Comparison of ENCODE assay signal across 1 cellular context in the genomic region with DNA sequence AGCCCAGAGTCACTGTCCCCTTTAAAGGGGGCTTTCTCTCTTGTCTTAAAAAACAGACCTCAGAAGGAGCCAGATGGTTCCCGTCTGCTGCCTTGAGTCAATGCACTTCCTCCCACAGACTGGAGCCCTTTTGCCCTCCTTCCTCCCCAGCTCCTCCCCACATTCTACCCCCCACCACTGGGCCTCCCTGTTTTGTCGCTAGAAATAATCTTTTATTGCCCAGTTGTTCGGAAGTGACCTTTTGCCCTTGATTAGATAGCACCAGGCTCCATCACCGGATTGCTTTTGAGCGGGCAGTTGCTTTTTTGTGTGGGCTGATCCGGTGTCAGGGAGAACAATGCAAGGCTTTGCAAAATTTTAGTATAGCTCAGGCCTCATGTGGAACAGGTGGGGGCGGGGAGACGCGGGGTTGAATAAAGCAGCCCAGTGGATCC.
TF ChIP-seq lines count a peak whose summit lies in the region.

No MANE protein-coding gene starts in this region.

TF ChIP-seq in K562, 482 proteins besides CTCF, POLR2A, EP300 and RAD21 (continued from another document and continues in another):
- TF ChIP-seq, protein P1, sequence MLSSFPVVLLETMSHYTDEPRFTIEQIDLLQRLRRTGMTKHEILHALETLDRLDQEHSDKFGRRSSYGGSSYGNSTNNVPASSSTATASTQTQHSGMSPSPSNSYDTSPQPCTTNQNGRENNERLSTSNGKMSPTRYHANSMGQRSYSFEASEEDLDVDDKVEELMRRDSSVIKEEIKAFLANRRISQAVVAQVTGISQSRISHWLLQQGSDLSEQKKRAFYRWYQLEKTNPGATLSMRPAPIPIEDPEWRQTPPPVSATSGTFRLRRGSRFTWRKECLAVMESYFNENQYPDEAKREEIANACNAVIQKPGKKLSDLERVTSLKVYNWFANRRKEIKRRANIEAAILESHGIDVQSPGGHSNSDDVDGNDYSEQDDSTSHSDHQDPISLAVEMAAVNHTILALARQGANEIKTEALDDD (IDR thresholded peaks at IDR 0.05) = no peak
- TF ChIP-seq, protein P2, sequence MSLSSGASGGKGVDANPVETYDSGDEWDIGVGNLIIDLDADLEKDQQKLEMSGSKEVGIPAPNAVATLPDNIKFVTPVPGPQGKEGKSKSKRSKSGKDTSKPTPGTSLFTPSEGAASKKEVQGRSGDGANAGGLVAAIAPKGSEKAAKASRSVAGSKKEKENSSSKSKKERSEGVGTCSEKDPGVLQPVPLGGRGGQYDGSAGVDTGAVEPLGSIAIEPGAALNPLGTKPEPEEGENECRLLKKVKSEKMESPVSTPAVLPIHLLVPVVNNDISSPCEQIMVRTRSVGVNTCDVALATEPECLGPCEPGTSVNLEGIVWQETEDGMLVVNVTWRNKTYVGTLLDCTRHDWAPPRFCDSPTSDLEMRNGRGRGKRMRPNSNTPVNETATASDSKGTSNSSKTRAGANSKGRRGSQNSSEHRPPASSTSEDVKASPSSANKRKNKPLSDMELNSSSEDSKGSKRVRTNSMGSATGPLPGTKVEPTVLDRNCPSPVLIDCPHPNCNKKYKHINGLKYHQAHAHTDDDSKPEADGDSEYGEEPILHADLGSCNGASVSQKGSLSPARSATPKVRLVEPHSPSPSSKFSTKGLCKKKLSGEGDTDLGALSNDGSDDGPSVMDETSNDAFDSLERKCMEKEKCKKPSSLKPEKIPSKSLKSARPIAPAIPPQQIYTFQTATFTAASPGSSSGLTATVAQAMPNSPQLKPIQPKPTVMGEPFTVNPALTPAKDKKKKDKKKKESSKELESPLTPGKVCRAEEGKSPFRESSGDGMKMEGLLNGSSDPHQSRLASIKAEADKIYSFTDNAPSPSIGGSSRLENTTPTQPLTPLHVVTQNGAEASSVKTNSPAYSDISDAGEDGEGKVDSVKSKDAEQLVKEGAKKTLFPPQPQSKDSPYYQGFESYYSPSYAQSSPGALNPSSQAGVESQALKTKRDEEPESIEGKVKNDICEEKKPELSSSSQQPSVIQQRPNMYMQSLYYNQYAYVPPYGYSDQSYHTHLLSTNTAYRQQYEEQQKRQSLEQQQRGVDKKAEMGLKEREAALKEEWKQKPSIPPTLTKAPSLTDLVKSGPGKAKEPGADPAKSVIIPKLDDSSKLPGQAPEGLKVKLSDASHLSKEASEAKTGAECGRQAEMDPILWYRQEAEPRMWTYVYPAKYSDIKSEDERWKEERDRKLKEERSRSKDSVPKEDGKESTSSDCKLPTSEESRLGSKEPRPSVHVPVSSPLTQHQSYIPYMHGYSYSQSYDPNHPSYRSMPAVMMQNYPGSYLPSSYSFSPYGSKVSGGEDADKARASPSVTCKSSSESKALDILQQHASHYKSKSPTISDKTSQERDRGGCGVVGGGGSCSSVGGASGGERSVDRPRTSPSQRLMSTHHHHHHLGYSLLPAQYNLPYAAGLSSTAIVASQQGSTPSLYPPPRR (CRISPR knock-in tag; IDR thresholded peaks at IDR 0.05; ENCODE audit: borderline replicate concordance) = no peak
- peak in 1 of 2 experiments; percentile 52; a peak in 1 of 4 replicates for TF ChIP-seq TBL1XR1 (IDR thresholded peaks at IDR 0.05; ENCODE audit: low read length in 2 of 2)
- TF ChIP-seq, protein P3, sequence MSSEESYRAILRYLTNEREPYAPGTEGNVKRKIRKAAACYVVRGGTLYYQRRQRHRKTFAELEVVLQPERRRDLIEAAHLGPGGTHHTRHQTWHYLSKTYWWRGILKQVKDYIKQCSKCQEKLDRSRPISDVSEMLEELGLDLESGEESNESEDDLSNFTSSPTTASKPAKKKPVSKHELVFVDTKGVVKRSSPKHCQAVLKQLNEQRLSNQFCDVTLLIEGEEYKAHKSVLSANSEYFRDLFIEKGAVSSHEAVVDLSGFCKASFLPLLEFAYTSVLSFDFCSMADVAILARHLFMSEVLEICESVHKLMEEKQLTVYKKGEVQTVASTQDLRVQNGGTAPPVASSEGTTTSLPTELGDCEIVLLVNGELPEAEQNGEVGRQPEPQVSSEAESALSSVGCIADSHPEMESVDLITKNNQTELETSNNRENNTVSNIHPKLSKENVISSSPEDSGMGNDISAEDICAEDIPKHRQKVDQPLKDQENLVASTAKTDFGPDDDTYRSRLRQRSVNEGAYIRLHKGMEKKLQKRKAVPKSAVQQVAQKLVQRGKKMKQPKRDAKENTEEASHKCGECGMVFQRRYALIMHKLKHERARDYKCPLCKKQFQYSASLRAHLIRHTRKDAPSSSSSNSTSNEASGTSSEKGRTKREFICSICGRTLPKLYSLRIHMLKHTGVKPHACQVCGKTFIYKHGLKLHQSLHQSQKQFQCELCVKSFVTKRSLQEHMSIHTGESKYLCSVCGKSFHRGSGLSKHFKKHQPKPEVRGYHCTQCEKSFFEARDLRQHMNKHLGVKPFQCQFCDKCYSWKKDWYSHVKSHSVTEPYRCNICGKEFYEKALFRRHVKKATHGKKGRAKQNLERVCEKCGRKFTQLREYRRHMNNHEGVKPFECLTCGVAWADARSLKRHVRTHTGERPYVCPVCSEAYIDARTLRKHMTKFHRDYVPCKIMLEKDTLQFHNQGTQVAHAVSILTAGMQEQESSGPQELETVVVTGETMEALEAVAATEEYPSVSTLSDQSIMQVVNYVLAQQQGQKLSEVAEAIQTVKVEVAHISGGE (CRISPR knock-in tag; IDR thresholded peaks at IDR 0.05) = no peak
- TF ChIP-seq ZNF24 (IDR thresholded peaks at IDR 0.05) = no peak
- TF ChIP-seq NEUROD1 (IDR thresholded peaks at IDR 0.05; ENCODE audit: borderline replicate concordance, low read depth, low read length, partially characterized antibody) = no peak
- TF ChIP-seq, protein P4, sequence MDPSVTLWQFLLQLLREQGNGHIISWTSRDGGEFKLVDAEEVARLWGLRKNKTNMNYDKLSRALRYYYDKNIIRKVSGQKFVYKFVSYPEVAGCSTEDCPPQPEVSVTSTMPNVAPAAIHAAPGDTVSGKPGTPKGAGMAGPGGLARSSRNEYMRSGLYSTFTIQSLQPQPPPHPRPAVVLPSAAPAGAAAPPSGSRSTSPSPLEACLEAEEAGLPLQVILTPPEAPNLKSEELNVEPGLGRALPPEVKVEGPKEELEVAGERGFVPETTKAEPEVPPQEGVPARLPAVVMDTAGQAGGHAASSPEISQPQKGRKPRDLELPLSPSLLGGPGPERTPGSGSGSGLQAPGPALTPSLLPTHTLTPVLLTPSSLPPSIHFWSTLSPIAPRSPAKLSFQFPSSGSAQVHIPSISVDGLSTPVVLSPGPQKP (CRISPR knock-in tag; IDR thresholded peaks at IDR 0.05) = no peak
- TF ChIP-seq ARHGAP35 (IDR thresholded peaks at IDR 0.05; ENCODE audit: partially characterized antibody) = no peak
- TF ChIP-seq CBFA2T3 (IDR thresholded peaks at IDR 0.05) = peak; percentile 85
- no peak for TF ChIP-seq HNRNPL (IDR thresholded peaks at IDR 0.05; ENCODE audit: low read depth, low read length)
- TF ChIP-seq, protein P5, sequence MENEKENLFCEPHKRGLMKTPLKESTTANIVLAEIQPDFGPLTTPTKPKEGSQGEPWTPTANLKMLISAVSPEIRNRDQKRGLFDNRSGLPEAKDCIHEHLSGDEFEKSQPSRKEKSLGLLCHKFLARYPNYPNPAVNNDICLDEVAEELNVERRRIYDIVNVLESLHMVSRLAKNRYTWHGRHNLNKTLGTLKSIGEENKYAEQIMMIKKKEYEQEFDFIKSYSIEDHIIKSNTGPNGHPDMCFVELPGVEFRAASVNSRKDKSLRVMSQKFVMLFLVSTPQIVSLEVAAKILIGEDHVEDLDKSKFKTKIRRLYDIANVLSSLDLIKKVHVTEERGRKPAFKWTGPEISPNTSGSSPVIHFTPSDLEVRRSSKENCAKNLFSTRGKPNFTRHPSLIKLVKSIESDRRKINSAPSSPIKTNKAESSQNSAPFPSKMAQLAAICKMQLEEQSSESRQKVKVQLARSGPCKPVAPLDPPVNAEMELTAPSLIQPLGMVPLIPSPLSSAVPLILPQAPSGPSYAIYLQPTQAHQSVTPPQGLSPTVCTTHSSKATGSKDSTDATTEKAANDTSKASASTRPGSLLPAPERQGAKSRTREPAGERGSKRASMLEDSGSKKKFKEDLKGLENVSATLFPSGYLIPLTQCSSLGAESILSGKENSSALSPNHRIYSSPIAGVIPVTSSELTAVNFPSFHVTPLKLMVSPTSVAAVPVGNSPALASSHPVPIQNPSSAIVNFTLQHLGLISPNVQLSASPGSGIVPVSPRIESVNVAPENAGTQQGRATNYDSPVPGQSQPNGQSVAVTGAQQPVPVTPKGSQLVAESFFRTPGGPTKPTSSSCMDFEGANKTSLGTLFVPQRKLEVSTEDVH (IDR thresholded peaks at IDR 0.05; ENCODE audit: low read depth, partially characterized antibody) = no peak
- no peak for TF ChIP-seq TCFL5 (CRISPR knock-in tag; conservative IDR thresholded peaks at IDR 0.05)
- TF ChIP-seq, protein P6, sequence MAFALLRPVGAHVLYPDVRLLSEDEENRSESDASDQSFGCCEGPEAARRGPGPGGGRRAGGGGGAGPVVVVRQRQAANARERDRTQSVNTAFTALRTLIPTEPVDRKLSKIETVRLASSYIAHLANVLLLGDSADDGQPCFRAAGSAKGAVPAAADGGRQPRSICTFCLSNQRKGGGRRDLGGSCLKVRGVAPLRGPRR (CRISPR knock-in tag; IDR thresholded peaks at IDR 0.05) = no peak
- TF ChIP-seq MEF2D (tag; conservative IDR thresholded peaks at IDR 0.05; ENCODE audit: low read depth) = no peak
- TF ChIP-seq HDAC1 (IDR thresholded peaks at IDR 0.05) = peak in 1 of 2 experiments; percentile 64; a peak in 1 of 4 replicates
- no peak for TF ChIP-seq ZNF165 (CRISPR knock-in tag; IDR thresholded peaks at IDR 0.05; ENCODE audit: borderline replicate concordance)
- TF ChIP-seq, protein P7, sequence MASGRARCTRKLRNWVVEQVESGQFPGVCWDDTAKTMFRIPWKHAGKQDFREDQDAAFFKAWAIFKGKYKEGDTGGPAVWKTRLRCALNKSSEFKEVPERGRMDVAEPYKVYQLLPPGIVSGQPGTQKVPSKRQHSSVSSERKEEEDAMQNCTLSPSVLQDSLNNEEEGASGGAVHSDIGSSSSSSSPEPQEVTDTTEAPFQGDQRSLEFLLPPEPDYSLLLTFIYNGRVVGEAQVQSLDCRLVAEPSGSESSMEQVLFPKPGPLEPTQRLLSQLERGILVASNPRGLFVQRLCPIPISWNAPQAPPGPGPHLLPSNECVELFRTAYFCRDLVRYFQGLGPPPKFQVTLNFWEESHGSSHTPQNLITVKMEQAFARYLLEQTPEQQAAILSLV (tag; IDR thresholded peaks at IDR 0.05) = no peak
- TF ChIP-seq TAF15 (IDR thresholded peaks at IDR 0.05; ENCODE audit: low read depth, low read length) = no peak
- TF ChIP-seq EGR1 (conservative IDR thresholded peaks at IDR 0.05) = peak; percentile 60
- TF ChIP-seq ETV6 (IDR thresholded peaks at IDR 0.05; ENCODE audit: borderline replicate concordance in 1 of 2, low read depth in 2 of 2, low read length in 1 of 2) = 0 out of 4 replicates have a peak, but pooled peaks of 1 of the 2 experiments have one; percentile 36
- TF ChIP-seq ETV6 (CRISPR knock-in tag; IDR thresholded peaks at IDR 0.05; ENCODE audit: borderline replicate concordance) = no peak
- no peak for TF ChIP-seq ZNF217 (CRISPR knock-in tag; IDR thresholded peaks at IDR 0.05)
- no peak for TF ChIP-seq ZNF785 (CRISPR knock-in tag; IDR thresholded peaks at IDR 0.05)
- peak; percentile 58 for TF ChIP-seq NCOR1 (IDR thresholded peaks at IDR 0.05)
- TF ChIP-seq, protein P8, sequence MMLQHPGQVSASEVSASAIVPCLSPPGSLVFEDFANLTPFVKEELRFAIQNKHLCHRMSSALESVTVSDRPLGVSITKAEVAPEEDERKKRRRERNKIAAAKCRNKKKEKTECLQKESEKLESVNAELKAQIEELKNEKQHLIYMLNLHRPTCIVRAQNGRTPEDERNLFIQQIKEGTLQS (IDR thresholded peaks at IDR 0.05) = no peak
- TF ChIP-seq, protein P8 (CRISPR knock-in tag; conservative IDR thresholded peaks at IDR 0.05) = no peak
- TF ChIP-seq ETV1 (tag; conservative IDR thresholded peaks at IDR 0.05; ENCODE audit: low read depth) = 0 out of 2 replicates have a peak, but pooled peaks have one; percentile 27
- TF ChIP-seq POLR3G (IDR thresholded peaks at IDR 0.05; ENCODE audit: extremely low read depth, insufficient read length, insufficient replicate concordance) = no peak
- TF ChIP-seq, protein P9, sequence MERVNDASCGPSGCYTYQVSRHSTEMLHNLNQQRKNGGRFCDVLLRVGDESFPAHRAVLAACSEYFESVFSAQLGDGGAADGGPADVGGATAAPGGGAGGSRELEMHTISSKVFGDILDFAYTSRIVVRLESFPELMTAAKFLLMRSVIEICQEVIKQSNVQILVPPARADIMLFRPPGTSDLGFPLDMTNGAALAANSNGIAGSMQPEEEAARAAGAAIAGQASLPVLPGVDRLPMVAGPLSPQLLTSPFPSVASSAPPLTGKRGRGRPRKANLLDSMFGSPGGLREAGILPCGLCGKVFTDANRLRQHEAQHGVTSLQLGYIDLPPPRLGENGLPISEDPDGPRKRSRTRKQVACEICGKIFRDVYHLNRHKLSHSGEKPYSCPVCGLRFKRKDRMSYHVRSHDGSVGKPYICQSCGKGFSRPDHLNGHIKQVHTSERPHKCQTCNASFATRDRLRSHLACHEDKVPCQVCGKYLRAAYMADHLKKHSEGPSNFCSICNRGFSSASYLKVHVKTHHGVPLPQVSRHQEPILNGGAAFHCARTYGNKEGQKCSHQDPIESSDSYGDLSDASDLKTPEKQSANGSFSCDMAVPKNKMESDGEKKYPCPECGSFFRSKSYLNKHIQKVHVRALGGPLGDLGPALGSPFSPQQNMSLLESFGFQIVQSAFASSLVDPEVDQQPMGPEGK (CRISPR knock-in tag; IDR thresholded peaks at IDR 0.05; ENCODE audit: borderline replicate concordance) = no peak
- TF ChIP-seq, protein P10, sequence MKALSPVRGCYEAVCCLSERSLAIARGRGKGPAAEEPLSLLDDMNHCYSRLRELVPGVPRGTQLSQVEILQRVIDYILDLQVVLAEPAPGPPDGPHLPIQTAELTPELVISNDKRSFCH (CRISPR knock-in tag; IDR thresholded peaks at IDR 0.05) = no peak
- TF ChIP-seq, protein P10 (tag; IDR thresholded peaks at IDR 0.05) = no peak
- TF ChIP-seq, protein P11, sequence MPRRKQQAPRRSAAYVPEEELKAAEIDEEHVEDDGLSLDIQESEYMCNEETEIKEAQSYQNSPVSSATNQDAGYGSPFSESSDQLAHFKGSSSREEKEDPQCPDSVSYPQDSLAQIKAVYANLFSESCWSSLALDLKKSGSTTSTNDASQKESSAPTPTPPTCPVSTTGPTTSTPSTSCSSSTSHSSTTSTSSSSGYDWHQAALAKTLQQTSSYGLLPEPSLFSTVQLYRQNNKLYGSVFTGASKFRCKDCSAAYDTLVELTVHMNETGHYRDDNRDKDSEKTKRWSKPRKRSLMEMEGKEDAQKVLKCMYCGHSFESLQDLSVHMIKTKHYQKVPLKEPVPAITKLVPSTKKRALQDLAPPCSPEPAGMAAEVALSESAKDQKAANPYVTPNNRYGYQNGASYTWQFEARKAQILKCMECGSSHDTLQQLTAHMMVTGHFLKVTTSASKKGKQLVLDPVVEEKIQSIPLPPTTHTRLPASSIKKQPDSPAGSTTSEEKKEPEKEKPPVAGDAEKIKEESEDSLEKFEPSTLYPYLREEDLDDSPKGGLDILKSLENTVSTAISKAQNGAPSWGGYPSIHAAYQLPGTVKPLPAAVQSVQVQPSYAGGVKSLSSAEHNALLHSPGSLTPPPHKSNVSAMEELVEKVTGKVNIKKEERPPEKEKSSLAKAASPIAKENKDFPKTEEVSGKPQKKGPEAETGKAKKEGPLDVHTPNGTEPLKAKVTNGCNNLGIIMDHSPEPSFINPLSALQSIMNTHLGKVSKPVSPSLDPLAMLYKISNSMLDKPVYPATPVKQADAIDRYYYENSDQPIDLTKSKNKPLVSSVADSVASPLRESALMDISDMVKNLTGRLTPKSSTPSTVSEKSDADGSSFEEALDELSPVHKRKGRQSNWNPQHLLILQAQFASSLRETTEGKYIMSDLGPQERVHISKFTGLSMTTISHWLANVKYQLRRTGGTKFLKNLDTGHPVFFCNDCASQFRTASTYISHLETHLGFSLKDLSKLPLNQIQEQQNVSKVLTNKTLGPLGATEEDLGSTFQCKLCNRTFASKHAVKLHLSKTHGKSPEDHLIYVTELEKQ (CRISPR knock-in tag; IDR thresholded peaks at IDR 0.05) = no peak
